ENCODE assay signal across 26 cellular contexts in genomic region chr4:133995243-133995960, GRCh38.
A peak's percentile ranks its signal among the peaks of the same experiment; 100 is the strongest.
DNase-seq lines count a peak whose midpoint lies in the region; ATAC-seq and TF ChIP-seq lines count a peak whose summit lies in the region.
"Had no signal": no experiment of that assay in that cellular context is flagged by ENCODE, and none has a peak within 500 bp of the region (broad histone marks: within the 10 kb centered on the region; RNA-seq: fewer than 3 reads in every experiment).

No MANE protein-coding gene starts in this region.

- H3K4me3 Mint-ChIP-seq in endodermal cell (no peak overlapping the region), immature natural killer cell (no peak overlapping the region)
- H3K4me3 Mint-ChIP-seq: CD14-positive monocyte; CD4-positive, alpha-beta memory T cell; CD4-positive, CD25-positive, alpha-beta regulatory T cell had no signal

- no peak overlapping the region for H3K4me3 ChIP-seq in right cardiac atrium (ENCODE audit: low read length)
- H3K4me3 ChIP-seq in right atrium auricular region, result no peak overlapping the region
- peak overlapping the region; percentile 74 for H3K4me3 ChIP-seq in endodermal cell (ENCODE audit: low read length)
- no peak overlapping the region for H3K4me3 ChIP-seq in mesenchymal stem cell (ENCODE audit: insufficient read depth in 1 of 2, low read depth in 1 of 2, low read length in 2 of 2)
- H3K4me3 ChIP-seq: BLaER1, GM12878 had no signal

- no peak overlapping the region for H4K91ac ChIP-seq in mesenchymal stem cell (ENCODE audit: low read length)

- no peak overlapping the region for H3K18ac ChIP-seq in mesenchymal stem cell (ENCODE audit: low read depth in 1 of 2, low read length in 2 of 2)

- intact Hi-C loops in right cardiac atrium (cut with DNase I), result no loop called here
- intact Hi-C loops in left colon (cut with DNase I, micrococcal nuclease), result no loop called here

- H3K14ac ChIP-seq in mesenchymal stem cell (ENCODE audit: low read length in 2 of 2), result no peak overlapping the region

- peaks cover 2% of the 10 kb centered on the region for H3K9me3 ChIP-seq in right cardiac atrium (ENCODE audit: control insufficient read depth, low read length)
- H3K9me3 ChIP-seq in right atrium auricular region, result peaks cover 0 to 10% of the 10 kb centered on the region in 2 donors
- H3K9me3 ChIP-seq in endodermal cell (ENCODE audit: control insufficient read depth, low read length), result peaks cover 81% of the 10 kb centered on the region
- peaks cover 7% of the 10 kb centered on the region for H3K9me3 ChIP-seq in mesenchymal stem cell (ENCODE audit: control insufficient read depth, low read length)
- H3K9me3 ChIP-seq: BE2C had no signal

- H3K27me3 ChIP-seq in right cardiac atrium (ENCODE audit: control insufficient read depth, insufficient read depth) (no peaks in the 10 kb centered on the region), right atrium auricular region (no peaks in the 10 kb centered on the region), endodermal cell (ENCODE audit: control insufficient read depth, insufficient read depth, low read length, poor library complexity, severe bottlenecking) (no peaks in the 10 kb centered on the region), mesenchymal stem cell (ENCODE audit: control insufficient read depth in 1 of 2, insufficient read depth in 1 of 2, low read length in 2 of 2) (no peaks in the 10 kb centered on the region)
- H3K27me3 ChIP-seq: BE2C, BLaER1 had no signal

- DNase-seq in right cardiac atrium, result peak in 2 of 3 donors; percentile 50 to 57
- no peak for DNase-seq in right atrium auricular region (ENCODE audit: low spot score)
- no peak for DNase-seq in endodermal cell
- DNase-seq in mesenchymal stem cell, result no peak
- DNase-seq in immature natural killer cell, result no peak
- no peak for DNase-seq in left colon
- DNase-seq: 8988T; ACHN; BE2C; C1 segment of cervical spinal cord; Calu3; CD4-positive, alpha-beta memory T cell; CD4-positive, CD25-positive, alpha-beta regulatory T cell; CD8-positive, alpha-beta memory T cell; COR-L47; DMS 273 treated with DMSO at 0.1 percent for 48 hours; DMS153; DMS53; DMS79; DND-41; EL; GDM1 had no signal

- H3K27ac ChIP-seq in right cardiac atrium (ENCODE audit: low read length) (no peak overlapping the region), right atrium auricular region (no peak overlapping the region), endodermal cell (ENCODE audit: low read depth, low read length) (no peak overlapping the region), mesenchymal stem cell (ENCODE audit: low read length, poor library complexity, severe bottlenecking) (no peak overlapping the region)
- H3K27ac ChIP-seq: BLaER1 had no signal

- H3K4me1 ChIP-seq in right cardiac atrium (ENCODE audit: control insufficient read depth, insufficient read depth, low read length), result no peaks in the 10 kb centered on the region
- no peaks in the 10 kb centered on the region for H3K4me1 ChIP-seq in right atrium auricular region
- H3K4me1 ChIP-seq in endodermal cell (ENCODE audit: control insufficient read depth, insufficient read depth, low read length), result peaks cover 5% of the 10 kb centered on the region
- no peaks in the 10 kb centered on the region for H3K4me1 ChIP-seq in mesenchymal stem cell (ENCODE audit: control insufficient read depth, insufficient read depth, low read depth, low read length)
- H3K4me1 ChIP-seq: BE2C, BLaER1 had no signal

- H3K27me3 Mint-ChIP-seq in endodermal cell (ENCODE audit: insufficient read depth), result no peaks in the 10 kb centered on the region
- H3K27me3 Mint-ChIP-seq in immature natural killer cell (ENCODE audit: low read depth in 3 of 3), result peaks cover 0 to 2% (median 1%) of the 10 kb centered on the region in 3 donors
- H3K27me3 Mint-ChIP-seq: CD4-positive, alpha-beta memory T cell; CD4-positive, CD25-positive, alpha-beta regulatory T cell had no signal

- no peak overlapping the region for H2BK120ac ChIP-seq in mesenchymal stem cell (ENCODE audit: low read depth, low read length)

- H3K4me2 ChIP-seq in mesenchymal stem cell (ENCODE audit: low read length, poor library complexity, severe bottlenecking), result no peak overlapping the region
- H3K4me2 ChIP-seq: BLaER1 had no signal

- H2BK12ac ChIP-seq in mesenchymal stem cell (ENCODE audit: low read length in 2 of 2), result no peak overlapping the region

- H2BK5ac ChIP-seq in mesenchymal stem cell (ENCODE audit: low read depth, low read length, poor library complexity, severe bottlenecking), result no peak overlapping the region

- H3K36me3 Mint-ChIP-seq in endodermal cell (ENCODE audit: low read depth), result peaks cover 18% of the 10 kb centered on the region
- H3K36me3 Mint-ChIP-seq in immature natural killer cell, result peaks cover 0 to 4% (median 0%) of the 10 kb centered on the region in 3 donors
- H3K36me3 Mint-ChIP-seq: CD14-positive monocyte; CD4-positive, alpha-beta memory T cell; CD4-positive, CD25-positive, alpha-beta regulatory T cell; CD8-positive, alpha-beta memory T cell had no signal

- H3K9ac ChIP-seq in endodermal cell (ENCODE audit: extremely low read depth, low read length, poor library complexity, severe bottlenecking) (no peak overlapping the region), mesenchymal stem cell (ENCODE audit: low read length) (no peak overlapping the region)
- H3K9ac ChIP-seq: BLaER1 had no signal

- no peak overlapping the region for H3K23ac ChIP-seq in mesenchymal stem cell (ENCODE audit: low read length in 2 of 2)

- H3K27ac Mint-ChIP-seq in endodermal cell (no peak overlapping the region), immature natural killer cell (no peak overlapping the region)
- H3K27ac Mint-ChIP-seq: CD14-positive monocyte; CD4-positive, CD25-positive, alpha-beta regulatory T cell had no signal

- no peaks in the 10 kb centered on the region for H3K4me1 Mint-ChIP-seq in endodermal cell
- H3K4me1 Mint-ChIP-seq in immature natural killer cell, result no peaks in the 10 kb centered on the region
- H3K4me1 Mint-ChIP-seq: CD14-positive monocyte; CD4-positive, alpha-beta memory T cell; CD4-positive, CD25-positive, alpha-beta regulatory T cell; CD8-positive, alpha-beta memory T cell had no signal

- H3K36me3 ChIP-seq in right atrium auricular region, result no peaks in the 10 kb centered on the region
- H3K36me3 ChIP-seq in endodermal cell (ENCODE audit: control insufficient read depth, insufficient read depth, low read length), result no peaks in the 10 kb centered on the region
- no peaks in the 10 kb centered on the region for H3K36me3 ChIP-seq in mesenchymal stem cell (ENCODE audit: control insufficient read depth in 1 of 2, insufficient read depth in 2 of 2, low read depth in 1 of 2, low read length in 2 of 2)
- H3K36me3 ChIP-seq: BE2C, BLaER1 had no signal

- H2BK15ac ChIP-seq in mesenchymal stem cell (ENCODE audit: low read depth, poor library complexity, severe bottlenecking), result no peak overlapping the region

- H2AK5ac ChIP-seq in mesenchymal stem cell (ENCODE audit: low read length, severe bottlenecking), result no peak overlapping the region

- no peak overlapping the region for H4K8ac ChIP-seq in mesenchymal stem cell (ENCODE audit: low read length)

- TF ChIP-seq CTCF in right atrium auricular region (IDR thresholded peaks at IDR 0.05) (no peak), endodermal cell (conservative IDR thresholded peaks at IDR 0.05) (no peak)

- WGBS in right cardiac atrium, result 68% methylated on average over 5 of the region's 5 CpGs
- WGBS in endodermal cell (ENCODE audit: insufficient coverage in 1 of 2, insufficient read length in 1 of 2), 2 experiments, result 95 to 100% methylated on average over 1 to 5 of the region's 5 CpGs
- WGBS in mesenchymal stem cell, result 97% methylated on average over 2 of the region's 5 CpGs

- no peak overlapping the region for H3K4ac ChIP-seq in mesenchymal stem cell (ENCODE audit: low read depth in 1 of 2, low read length in 2 of 2)

- H2AFZ ChIP-seq in mesenchymal stem cell (ENCODE audit: low read depth, low read length), result peak overlapping the region; percentile 14

- no peaks in the 10 kb centered on the region for H3K79me1 ChIP-seq in mesenchymal stem cell (replicated peaks; ENCODE audit: low read length, poor library complexity, severe bottlenecking)

- H3K9me3 Mint-ChIP-seq in endodermal cell (peaks cover 79% of the 10 kb centered on the region), immature natural killer cell (peaks cover 7 to 46% (median 18%) of the 10 kb centered on the region in 6 donors)

- ATAC-seq in right cardiac atrium (peak; percentile 45 to 68), GM18519 (IDR thresholded peaks at IDR 0.05; ENCODE audit: low FRiP score, unreplicated experiment) (no peak), left colon (no peak)

Comparison
In these comparisons a context has a peak if more than half of its experiments do, and no peak if none do; other contexts are left out.
1. DNase-seq: peak in right cardiac atrium (2 of 3); none in right atrium auricular region (single experiment), endodermal cell (single experiment), mesenchymal stem cell (single experiment), immature natural killer cell (0 of 3) and left colon (0 of 2).
2. ATAC-seq: peak in right cardiac atrium (2 of 2); none in GM18519 (single experiment) and left colon (single experiment).